Comparison of ENCODE assay signal across 7 cellular contexts in genomic region chr2:87291410-87291955, GRCh38.
DNase-seq lines count a peak whose midpoint lies in the region; ATAC-seq and TF ChIP-seq lines count a peak whose summit lies in the region.
"Not testable (repeated sequence)": the region's sequence is repeated elsewhere in the genome, so short reads cannot be mapped to it uniquely, and the experiment has no call there.

No MANE protein-coding gene starts in this region.

- DNase-seq in activated T-cell treated with anti-CD3 and anti-CD28 coated beads, Interleukin-2, amount 50 U/mL, for 72 hours; central memory CD8-positive, alpha-beta T cell (ENCODE audit: low spot score in 2 of 2); lung (ENCODE audit: low spot score): not testable (repeated sequence)

- H4K20me1 ChIP-seq in OCI-LY3 (ENCODE audit: insufficient read depth, low read length), result not testable (repeated sequence)

- H2AFZ ChIP-seq in OCI-LY3 (ENCODE audit: low read depth, low read length), result not testable (repeated sequence)

- not testable (repeated sequence) for H3K79me2 ChIP-seq in OCI-LY3 (ENCODE audit: low read length)

- peaks cover 11% of the 10 kb centered on the region for H3K4me1 ChIP-seq in OCI-LY3 (ENCODE audit: low read length)
- not testable (repeated sequence) for H3K4me1 ChIP-seq in lung (ENCODE audit: control insufficient read depth in 2 of 2, insufficient read depth in 2 of 2, low read length in 2 of 2)

- H3K9me3 ChIP-seq in OCI-LY3 (ENCODE audit: insufficient read depth, low read length); lung (ENCODE audit: control insufficient read depth in 2 of 2, insufficient read depth in 1 of 2, low read length in 1 of 2): not testable (repeated sequence)

- H3K27ac ChIP-seq in OCI-LY3 (ENCODE audit: low read length), result peak overlapping the region; percentile 61
- H3K27ac ChIP-seq in lung (ENCODE audit: low read depth in 1 of 2, low read length in 1 of 2), result not testable (repeated sequence)

- H3K9ac ChIP-seq in OCI-LY3 (ENCODE audit: low read length), result peak overlapping the region; percentile 44; the same call in 1 of the 2 replicates

- not testable (repeated sequence) for H3K27me3 ChIP-seq in OCI-LY3 (ENCODE audit: low read depth, low read length); lung (ENCODE audit: control insufficient read depth, insufficient read depth)

- 42 to 50% methylated on average over 2 of the region's 3 CpGs for WGBS in lung, 2 donors

- H3K36me3 Mint-ChIP-seq in activated T-cell treated with anti-CD3 and anti-CD28 coated beads, Interleukin-2, amount 50 U/mL, for 72 hours (ENCODE audit: insufficient read depth in 2 of 2); central memory CD8-positive, alpha-beta T cell (ENCODE audit: insufficient read depth); stimulated activated memory B cell treated with anti-CD40 and anti-IgM and Interleukin-4, amounts not matched to agents 10 μg/mL and 1 μg/mL and 100 μg/mL, for 72 hours: not testable (repeated sequence)

- not testable (repeated sequence) for H3K36me3 ChIP-seq in OCI-LY3 (replicated peaks; ENCODE audit: low read depth, low read length); lung (ENCODE audit: control insufficient read depth in 2 of 2, insufficient read depth in 2 of 2, low read length in 2 of 2)

- peak overlapping the region; percentile 56 for H3K4me2 ChIP-seq in OCI-LY3 (ENCODE audit: low read length)

- H3K4me3 ChIP-seq in OCI-LY3 (ENCODE audit: low read length), result peak overlapping the region; percentile 50
- H3K4me3 ChIP-seq in lung, result not testable (repeated sequence)

- TF ChIP-seq CTCF in OCI-LY3 (IDR thresholded peaks at IDR 0.05; ENCODE audit: low read depth, low read length); lung (IDR thresholded peaks at IDR 0.05; ENCODE audit: control extremely low read depth, extremely low read depth): not testable (repeated sequence)

- H3K27me3 Mint-ChIP-seq in activated T-cell treated with anti-CD3 and anti-CD28 coated beads, Interleukin-2, amount 50 U/mL, for 72 hours (ENCODE audit: low read depth); central memory CD8-positive, alpha-beta T cell; stimulated activated memory B cell treated with anti-CD40 and anti-IgM and Interleukin-4, amounts not matched to agents 10 μg/mL and 1 μg/mL and 100 μg/mL, for 72 hours: not testable (repeated sequence)

- H3K27ac Mint-ChIP-seq in activated T-cell treated with anti-CD3 and anti-CD28 coated beads, Interleukin-2, amount 50 U/mL, for 72 hours, result peak overlapping the region; percentile 44
- H3K27ac Mint-ChIP-seq in central memory CD8-positive, alpha-beta T cell (ENCODE audit: low read depth); stimulated activated memory B cell treated with anti-CD40 and anti-IgM and Interleukin-4, amounts not matched to agents 10 μg/mL and 1 μg/mL and 100 μg/mL, for 72 hours: not testable (repeated sequence)

- H3K9me3 Mint-ChIP-seq in activated T-cell treated with anti-CD3 and anti-CD28 coated beads, Interleukin-2, amount 50 U/mL, for 72 hours; central memory CD8-positive, alpha-beta T cell; stimulated activated memory B cell treated with anti-CD40 and anti-IgM and Interleukin-4, amounts not matched to agents 10 μg/mL and 1 μg/mL and 100 μg/mL, for 72 hours: not testable (repeated sequence)

- H3K4me1 Mint-ChIP-seq in activated T-cell treated with anti-CD3 and anti-CD28 coated beads, Interleukin-2, amount 50 U/mL, for 72 hours (ENCODE audit: low read depth), result peaks cover 15% of the 10 kb centered on the region
- H3K4me1 Mint-ChIP-seq in central memory CD8-positive, alpha-beta T cell, result peaks cover 12% of the 10 kb centered on the region
- H3K4me1 Mint-ChIP-seq in stimulated activated memory B cell treated with anti-CD40 and anti-IgM and Interleukin-4, amounts not matched to agents 10 μg/mL and 1 μg/mL and 100 μg/mL, for 72 hours, result not testable (repeated sequence)

- ATAC-seq in GM18498 (IDR thresholded peaks at IDR 0.05; ENCODE audit: unreplicated experiment) (peak; percentile 72), HG03103 (IDR thresholded peaks at IDR 0.05; ENCODE audit: low read depth, unreplicated experiment) (peak; percentile 54), lung (ENCODE audit: insufficient read depth, low FRiP score) (peak; percentile 34)
- not testable (repeated sequence) for ATAC-seq in activated T-cell treated with anti-CD3 and anti-CD28 coated beads, Interleukin-2, amount 50 U/mL, for 72 hours (replicated peaks in 1 of 2); central memory CD8-positive, alpha-beta T cell (replicated peaks; ENCODE audit: extremely low read depth, poor library complexity, severe bottlenecking)
- ATAC-seq in stimulated activated memory B cell treated with anti-CD40 and anti-IgM and Interleukin-4, amounts not matched to agents 10 μg/mL and 1 μg/mL and 100 μg/mL, for 72 hours, result peak; percentile 83

- H3K4me3 Mint-ChIP-seq in activated T-cell treated with anti-CD3 and anti-CD28 coated beads, Interleukin-2, amount 50 U/mL, for 72 hours, result peak overlapping the region in 1 of 2 donors; percentile 70
- H3K4me3 Mint-ChIP-seq in central memory CD8-positive, alpha-beta T cell, result peak overlapping the region; percentile 28
- H3K4me3 Mint-ChIP-seq in stimulated activated memory B cell treated with anti-CD40 and anti-IgM and Interleukin-4, amounts not matched to agents 10 μg/mL and 1 μg/mL and 100 μg/mL, for 72 hours, result peak overlapping the region; percentile 47
